In the genomic region with DNA sequence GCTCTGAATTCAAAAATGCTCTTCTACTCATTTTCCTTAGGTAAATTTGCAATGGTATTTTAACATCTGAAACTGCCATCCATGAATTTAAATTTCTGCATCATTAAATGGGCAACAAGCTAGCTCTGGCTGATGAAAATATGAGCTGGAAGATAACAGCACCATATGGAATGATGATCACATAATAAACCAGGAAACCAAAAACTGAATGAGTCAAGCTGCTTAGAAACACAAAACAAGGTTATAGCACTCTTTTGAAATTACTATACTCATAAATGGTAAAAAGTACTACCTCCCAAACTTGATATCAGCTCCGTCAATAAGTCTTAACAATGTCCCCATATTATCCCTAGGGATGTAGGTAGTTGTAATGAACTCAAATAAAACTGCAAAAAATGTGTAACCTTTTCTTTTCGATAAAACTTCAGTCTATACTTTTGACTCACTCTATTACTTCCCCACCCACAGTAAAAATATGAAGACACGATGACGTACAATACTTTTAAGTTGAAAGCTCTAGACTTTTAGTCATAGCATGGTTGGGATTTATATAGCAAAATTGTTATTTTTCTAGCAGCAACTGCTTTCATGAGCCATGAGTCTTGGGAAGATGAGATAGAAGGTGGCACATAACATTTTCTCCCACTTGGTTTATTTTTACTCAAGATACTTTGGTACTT, we compare ENCODE assay signal across 18 cellular contexts.
"Had no signal": no experiment of that assay in that cellular context is flagged by ENCODE, and none has a peak within 500 bp of the region (broad histone marks: within the 10 kb centered on the region; RNA-seq: fewer than 3 reads in every experiment).

No MANE protein-coding gene starts in this region.

- FAIRE-seq: kidney, urothelium cell line had no signal

- H3K9me3 Mint-ChIP-seq: activated naive CD8-positive, alpha-beta T cell treated with anti-CD3 and anti-CD28 coated beads, Interleukin-2, amount 10 ng/mL, durations not matched to agents 7 days and 5 days; activated T-helper 1 cell treated with anti-CD3 and anti-CD28 coated beads, Interleukin-12 subunit alpha, Interleukin-12 subunit beta, Interleukin-2, Interleukin-4 antibody, amounts not matched to agents 30 ng/mL and 10 ng/mL and 1 ng/mL, durations not matched to agents 14 hours and 24 hours and 36 hours had no signal

- H3K4me3 ChIP-seq: cardiac muscle cell, dorsolateral prefrontal cortex, hepatocyte, left lung, ovary, sigmoid colon, tibial artery had no signal

- H3K4me2 ChIP-seq: hepatocyte had no signal

- H3K4me1 Mint-ChIP-seq: activated CD4-positive, alpha-beta T cell treated with anti-CD3 and anti-CD28 coated beads, Interleukin-2, amount 10 ng/mL, durations not matched to agents 7 days and 5 days; activated naive CD8-positive, alpha-beta T cell treated with anti-CD3 and anti-CD28 coated beads, Interleukin-2, amount 10 ng/mL, durations not matched to agents 7 days and 5 days; stimulated activated effector memory CD8-positive, alpha-beta T cell treated with anti-CD3 and anti-CD28 coated beads, Interleukin-12 subunit alpha, Interleukin-12 subunit beta, amount 100 ng/mL, for 72 hours had no signal

- H3K4me3 Mint-ChIP-seq: activated CD4-positive, alpha-beta T cell treated with anti-CD3 and anti-CD28 coated beads, Interleukin-2, amount 10 ng/mL, durations not matched to agents 7 days and 5 days; activated naive CD8-positive, alpha-beta T cell treated with anti-CD3 and anti-CD28 coated beads, Interleukin-2, amount 10 ng/mL, durations not matched to agents 7 days and 5 days; activated T-helper 1 cell treated with anti-CD3 and anti-CD28 coated beads, Interleukin-12 subunit alpha, Interleukin-12 subunit beta, Interleukin-2, Interleukin-4 antibody, amounts not matched to agents 30 ng/mL and 10 ng/mL and 1 ng/mL, durations not matched to agents 14 hours and 24 hours and 36 hours; neural crest cell; stimulated activated effector memory CD8-positive, alpha-beta T cell treated with anti-CD3 and anti-CD28 coated beads, Interleukin-12 subunit alpha, Interleukin-12 subunit beta, amount 100 ng/mL, for 72 hours had no signal

- H3K36me3 Mint-ChIP-seq: activated naive CD8-positive, alpha-beta T cell treated with anti-CD3 and anti-CD28 coated beads, Interleukin-2, amount 10 ng/mL, durations not matched to agents 7 days and 5 days; stimulated activated effector memory CD8-positive, alpha-beta T cell treated with anti-CD3 and anti-CD28 coated beads, Interleukin-12 subunit alpha, Interleukin-12 subunit beta, amount 100 ng/mL, for 72 hours had no signal

- H3K4me1 ChIP-seq: left lung, sigmoid colon, tibial artery had no signal

- ATAC-seq: left lung; stimulated activated effector memory CD8-positive, alpha-beta T cell treated with anti-CD3 and anti-CD28 coated beads, Interleukin-12 subunit alpha, Interleukin-12 subunit beta, amount 100 ng/mL, for 72 hours had no signal

- H3K27ac Mint-ChIP-seq: activated CD4-positive, alpha-beta T cell treated with anti-CD3 and anti-CD28 coated beads, Interleukin-2, amount 10 ng/mL, durations not matched to agents 7 days and 5 days; activated naive CD8-positive, alpha-beta T cell treated with anti-CD3 and anti-CD28 coated beads, Interleukin-2, amount 10 ng/mL, durations not matched to agents 7 days and 5 days; activated T-helper 1 cell treated with anti-CD3 and anti-CD28 coated beads, Interleukin-12 subunit alpha, Interleukin-12 subunit beta, Interleukin-2, Interleukin-4 antibody, amounts not matched to agents 30 ng/mL and 10 ng/mL and 1 ng/mL, durations not matched to agents 14 hours and 24 hours and 36 hours; stimulated activated effector memory CD8-positive, alpha-beta T cell treated with anti-CD3 and anti-CD28 coated beads, Interleukin-12 subunit alpha, Interleukin-12 subunit beta, amount 100 ng/mL, for 72 hours had no signal

- H3K9me3 ChIP-seq: ovary, sigmoid colon, tibial artery had no signal

- H3K27me3 Mint-ChIP-seq: activated CD4-positive, alpha-beta T cell treated with anti-CD3 and anti-CD28 coated beads, Interleukin-2, amount 10 ng/mL, durations not matched to agents 7 days and 5 days; activated naive CD8-positive, alpha-beta T cell treated with anti-CD3 and anti-CD28 coated beads, Interleukin-2, amount 10 ng/mL, durations not matched to agents 7 days and 5 days had no signal

- H3K36me3 ChIP-seq: cardiac muscle cell, left lung, ovary, sigmoid colon, tibial artery had no signal

- H3K27me3 ChIP-seq: cardiac muscle cell, dorsolateral prefrontal cortex, hepatocyte, left lung, ovary, sigmoid colon, tibial artery had no signal

- DNase-seq: activated CD4-positive, alpha-beta T cell treated with anti-CD3 and anti-CD28 coated beads, Interleukin-2, amount 10 ng/mL, durations not matched to agents 7 days and 5 days; activated CD8-positive, alpha-beta memory T cell treated with anti-CD3 and anti-CD28 coated beads, Interleukin-2, amount 50 U/mL, for 48 hours; activated naive CD8-positive, alpha-beta T cell treated with anti-CD3 and anti-CD28 coated beads, Interleukin-2, amount 10 ng/mL, durations not matched to agents 7 days and 5 days; aorta; dorsolateral prefrontal cortex; kidney; left lung; mammary epithelial cell; ovary; sigmoid colon; T-helper 9 cell; tibial artery had no signal
